ENCODE assay signal across 8 cellular contexts in the genomic region with DNA sequence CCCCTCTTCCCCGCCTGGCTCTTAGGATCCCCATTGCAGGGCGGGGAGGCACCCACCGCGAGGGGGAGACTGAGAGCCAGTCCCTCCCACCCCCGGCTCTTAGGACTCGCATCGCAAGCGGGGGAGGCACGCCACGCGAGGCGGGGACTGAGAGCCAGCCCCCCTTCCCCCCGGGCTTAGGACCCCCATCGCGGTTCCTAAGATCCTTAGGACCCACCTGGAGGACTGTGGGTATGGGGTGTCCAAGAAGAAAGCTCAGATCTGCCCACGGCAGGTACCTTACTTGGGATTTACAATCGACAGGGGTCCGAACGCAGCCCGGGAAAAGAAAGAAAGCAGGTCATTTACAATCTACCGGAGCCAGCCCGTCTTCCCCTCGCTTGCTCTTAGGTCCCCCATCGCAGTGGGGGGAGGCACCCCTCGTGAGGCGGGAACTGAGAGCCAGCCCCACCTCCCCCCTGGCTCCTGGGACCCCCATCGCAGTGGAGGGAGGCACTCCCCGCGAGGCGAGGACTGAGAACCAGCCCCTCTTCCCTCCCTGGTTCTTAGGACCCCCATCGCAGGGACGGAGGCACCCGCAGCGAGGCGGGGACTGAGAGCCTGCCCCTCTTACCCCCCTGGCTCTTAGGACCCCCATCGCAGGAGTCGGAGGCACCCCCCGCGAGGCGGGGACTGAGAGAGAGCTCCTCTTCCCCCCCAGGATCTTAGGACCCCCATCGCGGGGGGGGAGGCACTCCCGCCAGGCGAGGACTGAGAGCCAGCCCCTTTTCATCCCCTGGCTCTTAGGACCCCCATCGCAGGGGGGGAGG. TPM values are rescaled to one million over a fixed set of nuclear protein-coding genes. Genes with fewer than 3 reads are reported as not detected.
A peak's percentile ranks its signal among the peaks of the same experiment; 100 is the strongest.
DNase-seq lines count a peak whose midpoint lies in the region; ATAC-seq and TF ChIP-seq lines count a peak whose summit lies in the region.

No MANE protein-coding gene starts in this region.

- no peaks in the 10 kb centered on the region for H3K4me1 Mint-ChIP-seq in activated T-helper 17 cell treated with anti-CD3 and anti-CD28 coated beads, Interleukin-2, amount 50 U/mL, for 72 hours
- H3K4me1 Mint-ChIP-seq in progenitor cell of endocrine pancreas (ENCODE audit: low read depth), result peaks cover 12% of the 10 kb centered on the region

- no peaks in the 10 kb centered on the region for H3K36me3 Mint-ChIP-seq in activated T-helper 17 cell treated with anti-CD3 and anti-CD28 coated beads, Interleukin-2, amount 50 U/mL, for 72 hours (ENCODE audit: low read depth)
- H3K36me3 Mint-ChIP-seq in progenitor cell of endocrine pancreas (ENCODE audit: insufficient read depth), result no peaks in the 10 kb centered on the region

- DNase-seq in NCI-H2227 (lab: John Stamatoyannopoulos, UW; ENCODE audit: unreplicated experiment) (peak; percentile 33), NCI-H2227 treated with DMSO at 0.1 percent for 48 hours (lab: John Stamatoyannopoulos, UW) (no peak), NOMO-1 treated with dmso at 0.1 percent for 144 hours (lab: John Stamatoyannopoulos, UW; ENCODE audit: unreplicated experiment) (peak; percentile 5), glomerular visceral epithelial cell (ENCODE audit: extremely low spot score) (peak; percentile 41), progenitor cell of endocrine pancreas (ENCODE audit: low spot score, unreplicated experiment) (peak; percentile 76), uterus (peak; percentile 17 to 53)

- peaks cover 0 to 5% of the 10 kb centered on the region in 2 donors for H3K4me1 ChIP-seq in uterus

- no peaks in the 10 kb centered on the region for H3K36me3 ChIP-seq in uterus

- no peak for TF ChIP-seq POLR2A in uterus (IDR thresholded peaks at IDR 0.05)

- H3K4me3 ChIP-seq in uterus, result peak overlapping the region; percentile 4 to 48

- H3K27me3 ChIP-seq in uterus, result peaks cover 0 to 14% of the 10 kb centered on the region in 2 donors

- H3K9me3 ChIP-seq in uterus, result no peaks in the 10 kb centered on the region

- no peaks in the 10 kb centered on the region for H3K9me3 Mint-ChIP-seq in activated T-helper 17 cell treated with anti-CD3 and anti-CD28 coated beads, Interleukin-2, amount 50 U/mL, for 72 hours
- H3K9me3 Mint-ChIP-seq in progenitor cell of endocrine pancreas (ENCODE audit: low read depth), result no peaks in the 10 kb centered on the region

- ATAC-seq in HG02973 (IDR thresholded peaks at IDR 0.05; ENCODE audit: unreplicated experiment), result peak; percentile 50
- ATAC-seq in activated T-helper 17 cell treated with anti-CD3 and anti-CD28 coated beads, Interleukin-2, amount 50 U/mL, for 72 hours (replicated peaks), result peak; percentile 67

- H3K27ac Mint-ChIP-seq in activated T-helper 17 cell treated with anti-CD3 and anti-CD28 coated beads, Interleukin-2, amount 50 U/mL, for 72 hours, result no peak overlapping the region
- H3K27ac Mint-ChIP-seq in progenitor cell of endocrine pancreas, result peak overlapping the region; percentile 52

- H3K27me3 Mint-ChIP-seq in activated T-helper 17 cell treated with anti-CD3 and anti-CD28 coated beads, Interleukin-2, amount 50 U/mL, for 72 hours, result peaks cover 4% of the 10 kb centered on the region
- peaks cover 45% of the 10 kb centered on the region for H3K27me3 Mint-ChIP-seq in progenitor cell of endocrine pancreas

- H3K4me3 Mint-ChIP-seq in activated T-helper 17 cell treated with anti-CD3 and anti-CD28 coated beads, Interleukin-2, amount 50 U/mL, for 72 hours, result peak overlapping the region; percentile 60
- peak overlapping the region; percentile 78 for H3K4me3 Mint-ChIP-seq in progenitor cell of endocrine pancreas (ENCODE audit: low read depth)

- H3K27ac ChIP-seq in uterus, result peak overlapping the region in 1 of 2 donors; percentile 49

- TF ChIP-seq CTCF in progenitor cell of endocrine pancreas (IDR thresholded peaks at IDR 0.05; ENCODE audit: unreplicated experiment), result peak; percentile 98
- TF ChIP-seq CTCF in uterus (IDR thresholded peaks at IDR 0.05), result peak in 2 of 4 experiments; percentile 15 to 48

- intact Hi-C loops in uterus (cut with DNase I; ENCODE audit: low total_unique reads), result no loop called here

RNA-seq across cellular contexts. Expression of a gene that starts 43.7 kb away (rescaled TPM):
- 100 to 1,000 TPM; 147 to 149 TPM for total RNA-seq in activated T-helper 17 cell treated with anti-CD3 and anti-CD28 coated beads, Interleukin-2, amount 50 U/mL, for 72 hours
- total RNA-seq in progenitor cell of endocrine pancreas, result 238 and 247 TPM in 2 replicates
- total RNA-seq in uterus, result 10 to 100 TPM in 2 of 4 donors, 1 to 10 TPM in 1, under 1 TPM in 1; 0.77 to 67.7 (median 15.5) TPM
